In the genomic region with DNA sequence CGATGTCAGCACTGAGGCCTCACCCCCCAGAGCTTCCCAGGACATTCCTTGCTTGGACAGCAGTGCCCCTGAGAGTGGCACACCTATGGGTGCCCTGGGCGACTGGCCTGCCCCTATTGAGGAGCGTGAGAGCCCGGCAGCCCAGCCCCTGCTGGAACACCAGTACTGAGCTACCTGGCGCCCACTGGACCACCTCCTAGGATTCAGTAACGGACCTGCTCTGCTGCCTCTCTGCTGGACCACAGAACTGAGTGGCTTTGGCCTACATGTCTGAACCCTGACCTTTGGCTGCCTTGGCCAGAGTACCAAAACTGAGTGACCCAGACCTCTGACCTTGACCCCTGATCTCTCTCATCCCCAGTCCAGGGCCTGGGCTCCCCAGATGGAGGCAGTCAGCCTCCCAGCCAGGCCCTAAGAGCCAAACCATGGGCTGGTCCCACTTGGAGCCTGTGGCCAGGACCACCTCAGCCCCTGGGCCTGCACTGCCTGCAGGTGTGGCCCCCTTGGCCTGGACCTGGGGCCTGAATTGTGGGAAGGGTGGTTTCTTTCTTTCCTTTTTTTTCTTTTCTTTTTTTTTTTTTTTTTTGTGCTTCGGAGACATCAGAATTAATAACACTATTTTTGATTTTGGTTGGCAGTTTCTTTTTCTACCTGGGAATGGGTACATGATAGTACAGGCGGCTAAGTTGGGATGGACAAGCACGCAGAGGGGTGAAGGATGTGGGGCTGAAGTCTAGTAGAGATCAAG, we compare ENCODE assay signal across 8 cellular contexts. TPM values are rescaled to one million over a fixed set of nuclear protein-coding genes. Genes with fewer than 3 reads are reported as not detected.
DNase-seq lines count a peak whose midpoint lies in the region; ATAC-seq, FAIRE-seq and TF ChIP-seq lines count a peak whose summit lies in the region.

No MANE protein-coding gene starts in this region.

- H3K27me3 ChIP-seq in SK-N-SH (ENCODE audit: insufficient read depth), result no peaks in the 10 kb centered on the region
- H3K27me3 ChIP-seq in small intestine (ENCODE audit: control insufficient read depth in 2 of 2, insufficient read depth in 2 of 2, low read length in 2 of 2), result no peaks in the 10 kb centered on the region

- H3K9me3 ChIP-seq in SK-N-SH (no peaks in the 10 kb centered on the region), iPS-18c (ENCODE audit: control insufficient read depth, insufficient read depth, low read length) (no peaks in the 10 kb centered on the region), small intestine (ENCODE audit: control insufficient read depth, low read depth) (no peaks in the 10 kb centered on the region)

- H3K27me3 Mint-ChIP-seq in T-cell, result no peaks in the 10 kb centered on the region

- ATAC-seq in SK-N-SH treated with all-trans-retinoic acid at 6 μM for 48 hours (no peak), T-cell (replicated peaks in 1 of 4) (no peak), HG03460 (IDR thresholded peaks at IDR 0.05; ENCODE audit: unreplicated experiment) (no peak), HG02571 (IDR thresholded peaks at IDR 0.05; ENCODE audit: unreplicated experiment) (no peak)

- TF ChIP-seq RAD21 in SK-N-SH (IDR thresholded peaks at IDR 0.05; ENCODE audit: low read length), result no peak

- no peak overlapping the region for H3K4me3 ChIP-seq in SK-N-SH (ENCODE audit: low read depth in 2 of 2, low read length in 1 of 2)
- H3K4me3 ChIP-seq in iPS-18c (ENCODE audit: insufficient read depth, low read depth, low read length), result peak overlapping the region; percentile 16
- H3K4me3 ChIP-seq in small intestine (ENCODE audit: low read depth in 1 of 2, low read length in 2 of 2), result no peak overlapping the region

- peaks cover 16% of the 10 kb centered on the region for H3K79me2 ChIP-seq in SK-N-SH (ENCODE audit: insufficient read depth)

- H3K4me1 Mint-ChIP-seq in T-cell, result peaks cover 46 to 56% (median 48%) of the 10 kb centered on the region in 3 donors

- peak overlapping the region; percentile 75 to 77 for H3K27ac Mint-ChIP-seq in T-cell

- H3K4me2 ChIP-seq in SK-N-SH, result peak overlapping the region; percentile 99

- CTCF ChIA-PET in SK-N-SH (lab: Yijun Ruan, JAX) (interaction anchor here (1.0 to 4.5 kb wide), 11 partner anchors 10 to 248 kb away, joined by 3 to 42 read pairs (median 4); a partner anchor contains a TSS), T-cell (lab: Charles Lee) (interaction anchor here in 1 of 2 donors (1.4 kb wide), 1 partner anchor 21 kb away, joined by 4 read pairs; a partner anchor contains a TSS)

- no peaks in the 10 kb centered on the region for H3K9me2 ChIP-seq in SK-N-SH

- no peak overlapping the region for H3K9ac ChIP-seq in SK-N-SH

- no peak for TF ChIP-seq CTCF in SK-N-SH (IDR thresholded peaks at IDR 0.05)

- POLR2A ChIA-PET in SK-N-SH (lab: Yijun Ruan, JAX) (interaction anchor here (0.7 to 2.3 kb wide), 5 partner anchors 10 to 83 kb away, joined by 3 to 11 read pairs (median 5); a partner anchor contains a TSS), T-cell (lab: Charles Lee) (interaction anchor here in 1 of 2 donors (1.3 to 3.2 kb wide), 2 partner anchors 16 to 21 kb away, joined by 7 to 21 read pairs; a partner anchor contains a TSS)

- H4K20me1 ChIP-seq in SK-N-SH (ENCODE audit: insufficient read depth), result peaks cover 9% of the 10 kb centered on the region

- H3K36me3 ChIP-seq in SK-N-SH (replicated peaks in 1 of 2; ENCODE audit: control insufficient read depth in 1 of 2, insufficient read depth in 2 of 2, low read length in 1 of 2) (peaks cover 3 to 46% of the 10 kb centered on the region in 2 experiments), small intestine (ENCODE audit: control insufficient read depth in 2 of 2, insufficient read depth in 2 of 2, low read length in 2 of 2) (peaks cover 15 to 19% of the 10 kb centered on the region in 2 donors)

- FAIRE-seq in small intestine (lab: Jason Lieb, UNC), result no peak

- H3K27ac ChIP-seq in SK-N-SH (ENCODE audit: low read depth in 2 of 2, low read length in 1 of 2) (peak overlapping the region; percentile 61 to 92; a peak in 3 of 4 replicates), small intestine (ENCODE audit: low read depth in 1 of 2, low read length in 1 of 2) (peak overlapping the region; percentile 13 to 94)

- no peaks in the 10 kb centered on the region for H3K9me3 Mint-ChIP-seq in T-cell

- peaks cover 7% of the 10 kb centered on the region for H3K36me3 Mint-ChIP-seq in T-cell

- H3K4me3 Mint-ChIP-seq in T-cell, result peak overlapping the region; percentile 78 to 92 (median 89)

- WGBS in SK-N-SH (ENCODE audit: low lambda C conversion rate), result 88% methylated on average over 4 of the region's 9 CpGs
- WGBS in small intestine, 3 donors, result 92 to 94% (median 93%) methylated on average over 8 to 9 of the region's 9 CpGs

- TF ChIP-seq EP300 in SK-N-SH (IDR thresholded peaks at IDR 0.05; ENCODE audit: borderline replicate concordance in 1 of 2, low read depth in 1 of 2, low read length in 1 of 2), result no peak

- H3K4me1 ChIP-seq in SK-N-SH (ENCODE audit: control insufficient read depth in 1 of 2, insufficient read depth in 2 of 2, low read depth in 1 of 2, low read length in 1 of 2) (peaks cover 5 to 25% of the 10 kb centered on the region in 2 experiments; a peak in 3 of 4 replicates), small intestine (ENCODE audit: control insufficient read depth in 2 of 2, insufficient read depth in 1 of 2, low read depth in 1 of 2, low read length in 1 of 2) (peaks cover 0 to 2% of the 10 kb centered on the region in 2 donors)

- no peak overlapping the region for H2AFZ ChIP-seq in SK-N-SH (ENCODE audit: low read depth)

- DNase-seq in SK-N-SH (no peak), T-cell (no peak), small intestine (no peak), NCI-H774 (lab: John Stamatoyannopoulos, UW) (no peak)

- H3F3A ChIP-seq in SK-N-SH (replicated peaks; ENCODE audit: insufficient read depth), result peaks cover 18% of the 10 kb centered on the region

TF ChIP-seq in SK-N-SH, 30 proteins besides CTCF, POLR2A, EP300 and RAD21 (continues in another document):
- TF ChIP-seq GABPA (IDR thresholded peaks at IDR 0.05; ENCODE audit: low read depth), result no peak
- TF ChIP-seq GATA2 (CRISPR knock-in tag; IDR thresholded peaks at IDR 0.05), result no peak

TF ChIP-seq in SK-N-SH treated with all-trans-retinoic acid at 6 μM for 48 hours, 23 proteins besides CTCF, POLR2A, EP300 and RAD21 (continues in another document):
- no peak for TF ChIP-seq ZNF8 (CRISPR knock-in tag; IDR thresholded peaks at IDR 0.05)
- no peak for TF ChIP-seq PPARA (CRISPR knock-in tag; IDR thresholded peaks at IDR 0.05; ENCODE audit: borderline replicate concordance)
- TF ChIP-seq, protein P1, sequence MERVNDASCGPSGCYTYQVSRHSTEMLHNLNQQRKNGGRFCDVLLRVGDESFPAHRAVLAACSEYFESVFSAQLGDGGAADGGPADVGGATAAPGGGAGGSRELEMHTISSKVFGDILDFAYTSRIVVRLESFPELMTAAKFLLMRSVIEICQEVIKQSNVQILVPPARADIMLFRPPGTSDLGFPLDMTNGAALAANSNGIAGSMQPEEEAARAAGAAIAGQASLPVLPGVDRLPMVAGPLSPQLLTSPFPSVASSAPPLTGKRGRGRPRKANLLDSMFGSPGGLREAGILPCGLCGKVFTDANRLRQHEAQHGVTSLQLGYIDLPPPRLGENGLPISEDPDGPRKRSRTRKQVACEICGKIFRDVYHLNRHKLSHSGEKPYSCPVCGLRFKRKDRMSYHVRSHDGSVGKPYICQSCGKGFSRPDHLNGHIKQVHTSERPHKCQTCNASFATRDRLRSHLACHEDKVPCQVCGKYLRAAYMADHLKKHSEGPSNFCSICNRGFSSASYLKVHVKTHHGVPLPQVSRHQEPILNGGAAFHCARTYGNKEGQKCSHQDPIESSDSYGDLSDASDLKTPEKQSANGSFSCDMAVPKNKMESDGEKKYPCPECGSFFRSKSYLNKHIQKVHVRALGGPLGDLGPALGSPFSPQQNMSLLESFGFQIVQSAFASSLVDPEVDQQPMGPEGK (CRISPR knock-in tag; IDR thresholded peaks at IDR 0.05; ENCODE audit: borderline replicate concordance), result no peak
- TF ChIP-seq, protein P2, sequence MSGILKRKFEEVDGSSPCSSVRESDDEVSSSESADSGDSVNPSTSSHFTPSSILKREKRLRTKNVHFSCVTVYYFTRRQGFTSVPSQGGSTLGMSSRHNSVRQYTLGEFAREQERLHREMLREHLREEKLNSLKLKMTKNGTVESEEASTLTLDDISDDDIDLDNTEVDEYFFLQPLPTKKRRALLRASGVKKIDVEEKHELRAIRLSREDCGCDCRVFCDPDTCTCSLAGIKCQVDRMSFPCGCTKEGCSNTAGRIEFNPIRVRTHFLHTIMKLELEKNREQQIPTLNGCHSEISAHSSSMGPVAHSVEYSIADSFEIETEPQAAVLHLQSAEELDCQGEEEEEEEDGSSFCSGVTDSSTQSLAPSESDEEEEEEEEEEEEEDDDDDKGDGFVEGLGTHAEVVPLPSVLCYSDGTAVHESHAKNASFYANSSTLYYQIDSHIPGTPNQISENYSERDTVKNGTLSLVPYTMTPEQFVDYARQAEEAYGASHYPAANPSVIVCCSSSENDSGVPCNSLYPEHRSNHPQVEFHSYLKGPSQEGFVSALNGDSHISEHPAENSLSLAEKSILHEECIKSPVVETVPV (CRISPR knock-in tag; IDR thresholded peaks at IDR 0.05), result no peak
- TF ChIP-seq ARNTL (CRISPR knock-in tag; IDR thresholded peaks at IDR 0.05; ENCODE audit: borderline replicate concordance, low read depth), result no peak

RNA-seq across cellular contexts. Expression of a gene that starts 0.9 kb away (rescaled TPM):
- polyA plus RNA-seq in SK-N-SH (2012; rRNA removed), result 15.1 and 18.7 TPM in 2 replicates
- polyA plus RNA-seq in SK-N-SH (2012; cell fraction: cytosol; rRNA removed), result 6.6 and 12.1 TPM in 2 replicates
- polyA plus RNA-seq in SK-N-SH (2012; cell fraction: nucleus; rRNA removed), result 31.5 and 61.6 TPM in 2 replicates
- 100 to 1,000 TPM; 179 to 285 (median 200) TPM for total RNA-seq in T-cell
- polyA plus RNA-seq in small intestine, result 10 to 100 TPM; 21.7 to 45.2 (median 41.1) TPM

RNA-seq across cellular contexts. Expression of a gene that starts 21.4 kb away (rescaled TPM):
- polyA plus RNA-seq in SK-N-SH (2012; rRNA removed) (23.8 and 33.7 TPM in 2 replicates), small intestine (10 to 100 TPM; 12.7 to 25.7 (median 18.6) TPM)
- 7.5 and 14.8 TPM in 2 replicates for polyA plus RNA-seq in SK-N-SH (2012; cell fraction: cytosol; rRNA removed)
- polyA plus RNA-seq in SK-N-SH (2012; cell fraction: nucleus; rRNA removed), result 88.7 and 115 TPM in 2 replicates
- total RNA-seq in T-cell, result 10 to 100 TPM; 54.2 to 74.7 (median 66.8) TPM

RNA-seq across cellular contexts. Expression of a gene that starts 23.0 kb away (rescaled TPM):
- polyA plus RNA-seq in SK-N-SH (2012; rRNA removed) (28.9 and 31.1 TPM in 2 replicates), small intestine (100 to 1,000 TPM in 2 of 3 donors, 10 to 100 TPM in 1; 66.4 to 180 (median 175) TPM)
- 10.6 and 16.9 TPM in 2 replicates for polyA plus RNA-seq in SK-N-SH (2012; cell fraction: cytosol; rRNA removed)
- polyA plus RNA-seq in SK-N-SH (2012; cell fraction: nucleus; rRNA removed), result 63.4 and 87.5 TPM in 2 replicates
- total RNA-seq in T-cell, result 100 to 1,000 TPM in 2 of 5 donors, 10 to 100 TPM in 3; 60.8 to 110 (median 84.0) TPM

RNA-seq across cellular contexts. Expression of a gene that starts 25.7 kb away (rescaled TPM):
- polyA plus RNA-seq in SK-N-SH (2012; rRNA removed) (28.1 and 49.5 TPM in 2 replicates), small intestine (10 to 100 TPM; 32.2 to 40.5 (median 33.0) TPM)
- 26.3 and 37.8 TPM in 2 replicates for polyA plus RNA-seq in SK-N-SH (2012; cell fraction: cytosol; rRNA removed)
- polyA plus RNA-seq in SK-N-SH (2012; cell fraction: nucleus; rRNA removed), result 129 and 139 TPM in 2 replicates
- total RNA-seq in T-cell, result 100 to 1,000 TPM; 155 to 302 (median 172) TPM

RNA-seq across cellular contexts. Expression of a gene that starts 41.4 kb away (rescaled TPM):
- polyA plus RNA-seq in SK-N-SH (2012; rRNA removed) (0.34 and 0.58 TPM in 2 replicates), small intestine (10 to 100 TPM in 1 of 3 donors, under 1 TPM in 1, not detected in 1; 0.84 to 31.1 TPM)
- polyA plus RNA-seq in SK-N-SH (2012; cell fraction: cytosol; rRNA removed), result 0.09 and 0.26 TPM in 2 replicates
- 1.4 and 3.2 TPM in 2 replicates for polyA plus RNA-seq in SK-N-SH (2012; cell fraction: nucleus; rRNA removed)
- total RNA-seq in T-cell, result 1 to 10 TPM; 2.3 to 8.0 (median 3.6) TPM
